ENCODE assay signal across 8 cellular contexts in the genomic region with DNA sequence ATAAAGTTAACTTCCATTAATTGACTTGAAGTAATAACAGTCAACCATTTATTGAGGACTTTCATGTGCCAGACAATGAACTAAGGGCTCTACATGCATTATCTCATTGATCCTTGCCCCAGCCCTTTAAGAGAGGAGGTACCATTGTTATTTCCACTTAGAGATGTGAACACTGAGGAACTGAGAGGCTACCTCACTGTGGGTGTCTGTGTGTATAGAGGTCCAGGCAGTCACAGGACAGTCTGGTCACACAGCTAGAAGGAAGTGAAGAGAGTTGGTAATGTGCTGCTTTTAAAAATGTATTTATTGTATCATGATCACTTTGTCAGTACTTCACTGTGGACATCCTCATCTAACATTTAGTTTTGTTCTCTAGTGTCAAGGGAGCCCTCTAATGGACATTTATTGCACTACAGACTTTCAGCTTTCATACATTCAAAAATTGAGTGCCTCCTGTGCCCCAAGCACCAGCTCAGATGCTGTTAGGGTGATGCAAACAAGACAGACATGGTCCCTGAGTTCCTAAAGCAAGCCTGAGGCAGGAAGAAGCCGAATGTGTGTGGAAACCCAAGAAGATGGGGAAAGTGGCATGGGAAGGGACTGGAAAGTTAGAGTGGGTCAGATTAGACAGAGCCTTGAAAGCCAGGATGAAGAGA.
DNase-seq lines count a peak whose midpoint lies in the region; ATAC-seq, FAIRE-seq and TF ChIP-seq lines count a peak whose summit lies in the region.

No MANE protein-coding gene starts in this region.

- no peaks in the 10 kb centered on the region for H3K9me2 ChIP-seq in hepatocyte (replicated peaks; ENCODE audit: insufficient read depth)

- H3K4me1 ChIP-seq in hepatocyte (ENCODE audit: insufficient read depth): no peaks in the 10 kb centered on the region
- no peaks in the 10 kb centered on the region for H3K4me1 ChIP-seq in smooth muscle cell (ENCODE audit: low read depth)

- no peaks in the 10 kb centered on the region for H3F3A ChIP-seq in smooth muscle cell (ENCODE audit: low read depth)

- H3K4me3 ChIP-seq in hepatocyte (no peak overlapping the region), smooth muscle cell (no peak overlapping the region)

- no peak for FAIRE-seq in HTR-8/SVneo (lab: Jason Lieb, UNC)

- H2AFZ ChIP-seq in hepatocyte (no peak overlapping the region), smooth muscle cell (ENCODE audit: low read depth) (no peak overlapping the region)

- H3K27me3 ChIP-seq in hepatocyte (no peaks in the 10 kb centered on the region), smooth muscle cell (ENCODE audit: low read depth) (no peaks in the 10 kb centered on the region)

- H4K20me1 ChIP-seq in hepatocyte (ENCODE audit: insufficient read depth, poor library complexity, severe bottlenecking): no peaks in the 10 kb centered on the region
- no peaks in the 10 kb centered on the region for H4K20me1 ChIP-seq in smooth muscle cell (ENCODE audit: low read depth)

- no peaks in the 10 kb centered on the region for H3K36me3 ChIP-seq in hepatocyte (replicated peaks; ENCODE audit: insufficient read depth, low read depth)
- H3K36me3 ChIP-seq in smooth muscle cell (ENCODE audit: low read depth): no peaks in the 10 kb centered on the region

- H3K9ac ChIP-seq in smooth muscle cell (ENCODE audit: low read depth): no peak overlapping the region

- peak; percentile 81 for ATAC-seq in GM18511 (IDR thresholded peaks at IDR 0.05; ENCODE audit: unreplicated experiment)
- ATAC-seq in GM18870 (IDR thresholded peaks at IDR 0.05; ENCODE audit: unreplicated experiment): no peak

- WGBS in hepatocyte (ENCODE audit: low lambda C conversion rate, missing lambda C conversion rate): 38% methylated on average over 1 of the region's 1 CpG
- WGBS in smooth muscle cell (ENCODE audit: low lambda C conversion rate): 44% methylated on average over 1 of the region's 1 CpG

- TF ChIP-seq CTCF in hepatocyte (IDR thresholded peaks at IDR 0.05; ENCODE audit: poor library complexity) (peak; percentile 70), smooth muscle cell (IDR thresholded peaks at IDR 0.05; ENCODE audit: borderline replicate concordance, insufficient read depth, poor library complexity, severe bottlenecking) (peak; percentile 72)

- peak; percentile 82 for DNase-seq in CD1c-positive myeloid dendritic cell (ENCODE audit: extremely low spot score)
- DNase-seq in HTR-8/SVneo (ENCODE audit: insufficient read length, low spot score): peak; percentile 57
- peak; percentile 51 for DNase-seq in NOMO-1 treated with DMSO at 0.1 percent for 48 hours (lab: John Stamatoyannopoulos, UW; ENCODE audit: unreplicated experiment)
- peak; percentile 29 for DNase-seq in amniotic stem cell (lab: John Stamatoyannopoulos, UW)
- peak; percentile 75 for DNase-seq in hepatocyte (ENCODE audit: low spot score)
- DNase-seq in smooth muscle cell (lab: John Stamatoyannopoulos, UW; ENCODE audit: unreplicated experiment): no peak

- H3K4me2 ChIP-seq in hepatocyte (no peak overlapping the region), smooth muscle cell (no peak overlapping the region)

- H3K79me2 ChIP-seq in hepatocyte (no peaks in the 10 kb centered on the region), smooth muscle cell (ENCODE audit: low read depth) (no peaks in the 10 kb centered on the region)

- H3K27ac ChIP-seq in hepatocyte (no peak overlapping the region), smooth muscle cell (ENCODE audit: low read depth) (no peak overlapping the region)

- H3K9me3 ChIP-seq in hepatocyte (ENCODE audit: low read depth) (no peaks in the 10 kb centered on the region), smooth muscle cell (replicated peaks; ENCODE audit: low read depth) (no peaks in the 10 kb centered on the region)
